In genomic region chr17:40922239-40922638, GRCh38 we compare ENCODE assay signal across 8 cellular contexts. TPM values are rescaled to one million over a fixed set of nuclear protein-coding genes. Genes with fewer than 3 reads are reported as not detected.
A peak's percentile ranks its signal among the peaks of the same experiment; 100 is the strongest.
DNase-seq lines count a peak whose midpoint lies in the region; ATAC-seq and TF ChIP-seq lines count a peak whose summit lies in the region.

No MANE protein-coding gene starts in this region.

- H4K5ac ChIP-seq in H9 (ENCODE audit: insufficient read length, low read depth, low read length), result no peak overlapping the region

- H3K36me3 ChIP-seq in HCT116 (ENCODE audit: control insufficient read depth in 1 of 2, insufficient read depth in 2 of 2, low read length in 2 of 2), result peaks cover 0 to 6% of the 10 kb centered on the region in 2 experiments; a peak in 1 of 4 replicates
- no peaks in the 10 kb centered on the region for H3K36me3 ChIP-seq in hepatocyte (replicated peaks; ENCODE audit: insufficient read depth, low read depth)

- H3K9ac ChIP-seq in HCT116 (ENCODE audit: low read length), result peak overlapping the region; percentile 53
- no peak overlapping the region for H3K9ac ChIP-seq in H9 (ENCODE audit: extremely low read depth, insufficient read length, low read length)

- H3K23ac ChIP-seq in H9 (ENCODE audit: insufficient read length, low read depth, low read length), result no peak overlapping the region

- no peak overlapping the region for H2BK15ac ChIP-seq in H9 (ENCODE audit: low read depth, low read length)

- peaks cover 20 to 40% of the 10 kb centered on the region in 2 experiments for H3K4me1 ChIP-seq in HCT116 (ENCODE audit: control insufficient read depth in 1 of 2, insufficient read depth in 2 of 2, low read length in 2 of 2)
- H3K4me1 ChIP-seq in hepatocyte (ENCODE audit: insufficient read depth), result peaks cover 5% of the 10 kb centered on the region
- H3K4me1 ChIP-seq in H9 (ENCODE audit: insufficient read depth, low read length), result peaks cover 2% of the 10 kb centered on the region; the same call in 1 of the 2 replicates

- peak overlapping the region; percentile 69 for H3K27ac ChIP-seq in HCT116 (ENCODE audit: low read depth, low read length)
- peak overlapping the region; percentile 92 for H3K27ac ChIP-seq in hepatocyte
- no peak overlapping the region for H3K27ac ChIP-seq in H9 (ENCODE audit: insufficient read length, low read depth, low read length)

- POLR2A ChIA-PET in HCT116 (lab: Charles Lee), result no interaction called here
- POLR2A ChIA-PET in WTC11 (lab: Charles Lee), result no interaction called here

- 0 out of 4 replicates have a peak overlapping the region, but pooled peaks of 1 of the 2 experiments have one; percentile 5 for H3K4me3 ChIP-seq in HCT116 (replicated peaks in 1 of 2; ENCODE audit: low read depth in 1 of 2, low read length in 2 of 2)
- no peak overlapping the region for H3K4me3 ChIP-seq in hepatocyte

- no peak overlapping the region for H2AK5ac ChIP-seq in H9 (ENCODE audit: insufficient read length, low read length)

- no peak overlapping the region for H4K91ac ChIP-seq in H9 (ENCODE audit: insufficient read length, low read depth, low read length)

- no peak overlapping the region for H3K18ac ChIP-seq in H9 (ENCODE audit: insufficient read length, low read depth, low read length)

- H3K36me3 Mint-ChIP-seq in WTC11 (no peaks in the 10 kb centered on the region), H9 (ENCODE audit: insufficient read depth in 1 of 3, low read depth in 3 of 3) (no peaks in the 10 kb centered on the region)

- H3K4me1 Mint-ChIP-seq in WTC11, result peaks cover 12% of the 10 kb centered on the region
- H3K4me1 Mint-ChIP-seq in H9, result peaks cover 10 to 11% of the 10 kb centered on the region in 2 experiments

- TSS peak; percentile 44 for BruUV-seq in HCT116 (replicated peaks; lab: Mats Ljungman, UMichigan)

- 47% methylated on average over 2 of the region's 2 CpGs for whole genome bisulfite sequencing in hepatocyte (ENCODE audit: low lambda C conversion rate, missing lambda C conversion rate)
- WGBS in H9 (ENCODE audit: extremely low coverage, insufficient read length, low lambda C conversion rate), result no CpG with 5 or more reads among the region's 2 CpGs

- H2BK20ac ChIP-seq in H9 (ENCODE audit: low read depth, low read length, poor library complexity, severe bottlenecking), result no peak overlapping the region

- no peak overlapping the region for H3K56ac ChIP-seq in H9 (ENCODE audit: insufficient read length, low read depth, low read length)

- RAD21 ChIA-PET in HCT116 (lab: Charles Lee; ENCODE audit: low non-redundant PET in 1 of 2, low total read pairs in 2 of 2, uncharacterized antibody in 2 of 2, unreplicated experiment in 2 of 2), result no interaction called here

- H3K14ac ChIP-seq in H9 (ENCODE audit: insufficient read depth, low read length), result no peak overlapping the region

- H3K79me1 ChIP-seq in H9 (ENCODE audit: insufficient read depth, low read depth, low read length, poor library complexity, severe bottlenecking), result no peaks in the 10 kb centered on the region

- no peak for TF ChIP-seq POLR2A in HCT116 (IDR thresholded peaks at IDR 0.05; ENCODE audit: borderline replicate concordance, extremely low read depth, insufficient read depth, insufficient read length)

- peak overlapping the region; percentile 74 for H2AFZ ChIP-seq in HCT116 (ENCODE audit: low read depth, low read length, poor library complexity, severe bottlenecking)
- peak overlapping the region; percentile 79 for H2AFZ ChIP-seq in hepatocyte
- H2AFZ ChIP-seq in H9 (ENCODE audit: low read length), result no peak overlapping the region

- H2BK120ac ChIP-seq in H9 (ENCODE audit: low read depth, low read length, poor library complexity, severe bottlenecking), result no peak overlapping the region

- no peak overlapping the region for H4K8ac ChIP-seq in H9 (replicated peaks; ENCODE audit: insufficient read length, low read depth, low read length)

- H3K27me3 Mint-ChIP-seq in WTC11 (ENCODE audit: low read depth), result peaks cover 3% of the 10 kb centered on the region; the same call in 1 of the 2 replicates
- no peaks in the 10 kb centered on the region; the same call in none of the 2 replicates for H3K27me3 Mint-ChIP-seq in H9 (ENCODE audit: low read depth)

- H2BK5ac ChIP-seq in H9 (ENCODE audit: insufficient read length, low read length), result no peak overlapping the region

- H3K4me2 ChIP-seq in HCT116 (ENCODE audit: low read length) (peak overlapping the region; percentile 55), hepatocyte (no peak overlapping the region), H9 (ENCODE audit: insufficient read depth, insufficient read length, low read length) (no peak overlapping the region)

- no peak overlapping the region for H3K4ac ChIP-seq in H9 (ENCODE audit: low read depth, low read length)

- H3K27ac Mint-ChIP-seq in WTC11, result 0 out of 2 replicates have a peak overlapping the region, but pooled peaks have one; percentile 11
- H3K27ac Mint-ChIP-seq in H9, result peak overlapping the region in 1 of 3 experiments; percentile 2; a peak in 1 of 7 replicates

- H3K4me3 Mint-ChIP-seq in WTC11, result no peak overlapping the region
- H3K4me3 Mint-ChIP-seq in H9, result no peak overlapping the region

- CTCF ChIA-PET in HCT116 (lab: Charles Lee), result interaction anchor here (1.3 kb wide), 1 partner anchor 13 kb away, joined by 3 read pairs; no protein-coding TSS in a partner anchor
- CTCF ChIA-PET in WTC11 (lab: Charles Lee), result interaction anchor here (1.1 kb wide), 1 partner anchor 495 kb away, joined by 3 read pairs; no protein-coding TSS in a partner anchor

- H3T11ph ChIP-seq in H9 (ENCODE audit: low read length), result no peak overlapping the region

- no peaks in the 10 kb centered on the region for H3K79me2 ChIP-seq in HCT116 (ENCODE audit: insufficient read depth, low read length)
- H3K79me2 ChIP-seq in hepatocyte, result no peaks in the 10 kb centered on the region
- H3K79me2 ChIP-seq in H9 (ENCODE audit: insufficient read depth, low read length), result no peaks in the 10 kb centered on the region

- H3K23me2 ChIP-seq in H9 (ENCODE audit: insufficient read length, low read depth, low read length, poor library complexity, severe bottlenecking), result no peaks in the 10 kb centered on the region

- DNase-seq in HCT116 (ENCODE audit: low read depth, low spot score) (no peak), WTC11 (ENCODE audit: low spot score) (no peak), hepatocyte (ENCODE audit: low spot score) (peak; percentile 80), stromal cell of bone marrow (ENCODE audit: low read depth) (peak; percentile 92), GM19240 (ENCODE audit: insufficient read length, low spot score) (no peak), H9 (no peak), SKM-1 (lab: John Stamatoyannopoulos, UW; ENCODE audit: unreplicated experiment) (no peak)

- peak; percentile 96 for ATAC-seq in HCT116
- no peak for ATAC-seq in WTC11
- ATAC-seq in HG03378 (IDR thresholded peaks at IDR 0.05; ENCODE audit: unreplicated experiment), result no peak

- no peak for TF ChIP-seq RAD21 in HCT116 (IDR thresholded peaks at IDR 0.05; ENCODE audit: low read depth)

- no peaks in the 10 kb centered on the region for H4K20me1 ChIP-seq in HCT116 (ENCODE audit: insufficient read depth)
- no peaks in the 10 kb centered on the region for H4K20me1 ChIP-seq in hepatocyte (ENCODE audit: insufficient read depth, poor library complexity, severe bottlenecking)
- H4K20me1 ChIP-seq in H9 (ENCODE audit: control insufficient read depth, insufficient read depth, insufficient read length), result no peaks in the 10 kb centered on the region

- H3K9me3 Mint-ChIP-seq in WTC11 (no peaks in the 10 kb centered on the region), H9 (no peaks in the 10 kb centered on the region)

- H3K9me2 ChIP-seq in HCT116 (ENCODE audit: insufficient read depth) (no peaks in the 10 kb centered on the region), hepatocyte (replicated peaks; ENCODE audit: insufficient read depth) (no peaks in the 10 kb centered on the region)

- intact Hi-C loops in HCT116 (cut with micrococcal nuclease), result no loop called here

- TF ChIP-seq CTCF in HCT116 (IDR thresholded peaks at IDR 0.05 in 2 of 3, conservative IDR thresholded peaks at IDR 0.05 in 1 of 3; ENCODE audit: borderline replicate concordance in 1 of 3, insufficient read depth in 1 of 3, low read depth in 2 of 3, low read length in 2 of 3) (no peak), WTC11 (IDR thresholded peaks at IDR 0.05) (no peak), hepatocyte (IDR thresholded peaks at IDR 0.05; ENCODE audit: poor library complexity) (no peak), H9 (conservative IDR thresholded peaks at IDR 0.05) (no peak)

- no peaks in the 10 kb centered on the region for H3K27me3 ChIP-seq in HCT116 (ENCODE audit: insufficient read depth, low read length)
- no peaks in the 10 kb centered on the region for H3K27me3 ChIP-seq in hepatocyte
- no peaks in the 10 kb centered on the region for H3K27me3 ChIP-seq in H9 (ENCODE audit: insufficient read depth, low read length)

- no peak overlapping the region for H2BK12ac ChIP-seq in H9 (ENCODE audit: insufficient read length, low read depth, low read length)

- H3K9me3 ChIP-seq in HCT116 (ENCODE audit: control insufficient read depth in 1 of 2, insufficient read depth in 1 of 2, low read depth in 1 of 2, low read length in 2 of 2) (no peaks in the 10 kb centered on the region), hepatocyte (ENCODE audit: low read depth) (no peaks in the 10 kb centered on the region), H9 (ENCODE audit: control insufficient read depth, low read depth, low read length) (no peaks in the 10 kb centered on the region)

TF ChIP-seq in HCT116, 20 proteins besides CTCF, POLR2A, EP300 and RAD21 (continues in another document):
- TF ChIP-seq ZFX (IDR thresholded peaks at IDR 0.05), result peak; percentile 48; the same call in 1 of the 2 replicates

TF ChIP-seq in WTC11, 78 proteins besides CTCF, POLR2A, EP300 and RAD21 (continues in another document):
- TF ChIP-seq MAX (CRISPR knock-in tag; IDR thresholded peaks at IDR 0.05), result no peak

RNA-seq across cellular contexts. Expression of gene KRT23, which starts 15.2 kb away (rescaled TPM):
- total RNA-seq in HCT116 (2021; ENCODE audit: unreplicated experiment) (19.0 TPM), WTC11 (2021) (not detected in 3 replicates), hepatocyte (4.0 and 6.4 TPM in 2 replicates), H9 (2021) (not detected in 2 replicates)
- polyA plus RNA-seq in HCT116 (2012), result 19.4 and 19.7 TPM in 2 replicates
- 2.0 and 4.0 TPM in 2 replicates for polyA plus RNA-seq in hepatocyte

RNA-seq across cellular contexts. Expression of gene KRT20, which starts 37.2 kb away (rescaled TPM):
- total RNA-seq in HCT116 (2021; ENCODE audit: unreplicated experiment) (1.5 TPM), WTC11 (2021) (0.21 to 0.42 TPM (median 0.30 TPM) in 3 replicates), hepatocyte (2.4 and 3.4 TPM in 2 replicates), H9 (2021) (not detected in 2 replicates)
- 0.40 and 0.49 TPM in 2 replicates for polyA plus RNA-seq in HCT116 (2012)
- 1.5 and 1.6 TPM in 2 replicates for polyA plus RNA-seq in hepatocyte

RNA-seq across cellular contexts. Expression of gene KRT39, which starts 44.5 kb away (rescaled TPM):
- total RNA-seq in HCT116 (2021; ENCODE audit: unreplicated experiment), result not detected
- 0.09 and 0.10 TPM in 2 replicates for polyA plus RNA-seq in HCT116 (2012)
- not detected in 3 replicates for total RNA-seq in WTC11 (2021)
- 1.0 TPM in 1 of 2 replicates, not detected in the other for total RNA-seq in hepatocyte
- not detected in 2 replicates for polyA plus RNA-seq in hepatocyte
- total RNA-seq in H9 (2021), result not detected in 2 replicates

RNA-seq across cellular contexts. Expression of gene KRT12, which starts 55.2 kb away (rescaled TPM):
- not detected for total RNA-seq in HCT116 (2021; ENCODE audit: unreplicated experiment)
- polyA plus RNA-seq in HCT116 (2012), result 0.08 and 0.20 TPM in 2 replicates
- not detected in 3 replicates for total RNA-seq in WTC11 (2021)
- total RNA-seq in hepatocyte, result not detected in 2 replicates
- not detected in 2 replicates for polyA plus RNA-seq in hepatocyte
- not detected in 2 replicates for total RNA-seq in H9 (2021)

Comparison
In these comparisons a context has a peak if more than half of its experiments do, and no peak if none do; other contexts are left out.
1. DNase-seq: peak in hepatocyte (single experiment) and stromal cell of bone marrow (single experiment); none in HCT116 (single experiment), WTC11 (single experiment), GM19240 (single experiment), H9 (single experiment) and SKM-1 (single experiment).
2. Of the 4 proteins assayed by ChIP-seq in both WTC11 and HCT116: peak only in WTC11: none; only in HCT116: MAX and SP1; in both: none; in neither: 2.